ENCODE assay signal across 18 cellular contexts in the genomic region with DNA sequence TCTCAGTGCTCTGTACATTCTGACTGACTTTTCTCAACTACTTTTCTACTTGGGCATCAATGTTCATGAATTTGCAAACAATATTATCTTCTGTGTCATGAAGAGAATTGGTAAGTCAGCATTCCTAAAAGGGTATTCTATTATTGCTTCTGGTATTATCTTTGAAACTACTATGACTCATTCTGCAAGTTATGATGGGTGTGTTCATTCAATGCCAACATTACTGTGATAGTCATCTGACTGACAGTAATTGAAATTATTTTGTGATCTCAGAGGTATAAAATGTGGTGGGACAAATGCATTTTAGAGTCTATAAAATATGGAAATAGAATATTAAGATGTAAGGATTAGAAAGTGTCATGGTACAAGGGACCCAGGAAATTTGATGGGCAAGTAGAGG.
DNase-seq lines count a peak whose midpoint lies in the region; ATAC-seq, FAIRE-seq and TF ChIP-seq lines count a peak whose summit lies in the region.
"Had no signal": no experiment of that assay in that cellular context is flagged by ENCODE, and none has a peak within 500 bp of the region (broad histone marks: within the 10 kb centered on the region; RNA-seq: fewer than 3 reads in every experiment).

No MANE protein-coding gene starts in this region.

- H3K4me2 ChIP-seq in MM.1S (ENCODE audit: low read depth, low read length), result no peak overlapping the region

- TF ChIP-seq CTCF in MM.1S (IDR thresholded peaks at IDR 0.05; ENCODE audit: low read length) (no peak), RWPE2 (IDR thresholded peaks at IDR 0.05; ENCODE audit: poor library complexity, severe bottlenecking) (no peak), endodermal cell (conservative IDR thresholded peaks at IDR 0.05) (no peak)

- no peaks in the 10 kb centered on the region for H3K4me1 ChIP-seq in MM.1S (ENCODE audit: low read length)
- H3K4me1 ChIP-seq in RWPE2 (ENCODE audit: insufficient read depth, poor library complexity, severe bottlenecking), result no peaks in the 10 kb centered on the region
- H3K4me1 ChIP-seq in endodermal cell (ENCODE audit: control insufficient read depth, insufficient read depth, low read length), result no peaks in the 10 kb centered on the region
- H3K4me1 ChIP-seq: Caco-2 had no signal

- H3K9ac ChIP-seq in MM.1S (ENCODE audit: low read length) (no peak overlapping the region), endodermal cell (ENCODE audit: extremely low read depth, low read length, poor library complexity, severe bottlenecking) (no peak overlapping the region)

- H3K9me3 ChIP-seq in MM.1S (replicated peaks; ENCODE audit: insufficient read depth, low read length) (no peaks in the 10 kb centered on the region), RWPE2 (ENCODE audit: severe bottlenecking) (no peaks in the 10 kb centered on the region), endodermal cell (ENCODE audit: control insufficient read depth, low read length) (no peaks in the 10 kb centered on the region)
- H3K9me3 ChIP-seq: Caco-2 had no signal

- H3K9me3 Mint-ChIP-seq in endodermal cell, result no peaks in the 10 kb centered on the region

- H2AFZ ChIP-seq in MM.1S (ENCODE audit: low read length), result no peak overlapping the region

- H3K79me2 ChIP-seq in MM.1S (ENCODE audit: low read length), result no peaks in the 10 kb centered on the region

- peaks cover 2% of the 10 kb centered on the region for H3K4me1 Mint-ChIP-seq in endodermal cell
- H3K4me1 Mint-ChIP-seq: B cell; CD4-positive, CD25-positive, alpha-beta regulatory T cell had no signal

- no peaks in the 10 kb centered on the region for H3F3A ChIP-seq in MM.1S (ENCODE audit: insufficient read depth, low read length)

- ATAC-seq in RWPE2 (ENCODE audit: low read depth), result peak; percentile 70
- no peak for ATAC-seq in GM19467 (IDR thresholded peaks at IDR 0.05; ENCODE audit: unreplicated experiment)

- no peak overlapping the region for H3K4me3 Mint-ChIP-seq in endodermal cell
- H3K4me3 Mint-ChIP-seq: B cell; CD4-positive, CD25-positive, alpha-beta regulatory T cell had no signal

- H3K9me2 ChIP-seq in MM.1S (replicated peaks; ENCODE audit: insufficient read depth, low read length), result no peaks in the 10 kb centered on the region

- H3K4me3 ChIP-seq in MM.1S (ENCODE audit: low read length), result no peak overlapping the region
- H3K4me3 ChIP-seq in RWPE2 (ENCODE audit: severe bottlenecking), result no peak overlapping the region
- no peak overlapping the region for H3K4me3 ChIP-seq in endodermal cell (ENCODE audit: low read length)
- H3K4me3 ChIP-seq: SK-N-MC had no signal

- DNase-seq in MM.1S, result peak; percentile 8
- DNase-seq in RWPE2 (ENCODE audit: low spot score), result no peak
- DNase-seq in glomerular visceral epithelial cell (ENCODE audit: extremely low spot score), result peak; percentile 27
- DNase-seq in urothelium cell line (ENCODE audit: low spot score), result peak; percentile 16
- DNase-seq in endodermal cell, result no peak
- DNase-seq in NCI-H187 (lab: John Stamatoyannopoulos, UW), result no peak
- DNase-seq: Caco-2; CD4-positive, CD25-positive, alpha-beta regulatory T cell; EL; H7; IMR-90; Kasumi-1; NCI-H187 treated with DMSO at 0.1 percent for 48 hours; NCI-H69; NK-92 treated with Interleukin-12 subunit alpha and Interleukin-12 subunit beta, amount 100 ng/mL, for 24 hours had no signal

- H3K27me3 Mint-ChIP-seq in endodermal cell (ENCODE audit: insufficient read depth), result no peaks in the 10 kb centered on the region
- H3K27me3 Mint-ChIP-seq: B cell; CD4-positive, CD25-positive, alpha-beta regulatory T cell had no signal

- H3K27ac ChIP-seq in MM.1S (ENCODE audit: low read length), result no peak overlapping the region
- no peak overlapping the region for H3K27ac ChIP-seq in RWPE2 (ENCODE audit: poor library complexity, severe bottlenecking)
- no peak overlapping the region for H3K27ac ChIP-seq in endodermal cell (ENCODE audit: low read depth, low read length)
- H3K27ac ChIP-seq: SK-N-MC had no signal

- no peak for FAIRE-seq in urothelium cell line (lab: Jason Lieb, UNC)

- H3K36me3 ChIP-seq in MM.1S (replicated peaks; ENCODE audit: insufficient read depth, low read length) (no peaks in the 10 kb centered on the region), RWPE2 (ENCODE audit: low read depth) (no peaks in the 10 kb centered on the region), endodermal cell (ENCODE audit: control insufficient read depth, insufficient read depth, low read length) (no peaks in the 10 kb centered on the region)

- no peaks in the 10 kb centered on the region for H4K20me1 ChIP-seq in MM.1S (ENCODE audit: insufficient read depth, low read length)

- no peaks in the 10 kb centered on the region for H3K27me3 ChIP-seq in MM.1S (replicated peaks; ENCODE audit: insufficient read depth, low read length)
- no peaks in the 10 kb centered on the region for H3K27me3 ChIP-seq in RWPE2 (ENCODE audit: insufficient read depth, poor library complexity, severe bottlenecking)
- H3K27me3 ChIP-seq in endodermal cell (ENCODE audit: control insufficient read depth, insufficient read depth, low read length, poor library complexity, severe bottlenecking), result no peaks in the 10 kb centered on the region

- H3K36me3 Mint-ChIP-seq in endodermal cell (ENCODE audit: low read depth), result no peaks in the 10 kb centered on the region
- H3K36me3 Mint-ChIP-seq: CD4-positive, CD25-positive, alpha-beta regulatory T cell had no signal

- no peak overlapping the region for H3K27ac Mint-ChIP-seq in endodermal cell
- H3K27ac Mint-ChIP-seq: B cell; CD4-positive, CD25-positive, alpha-beta regulatory T cell had no signal

Comparison
In these comparisons a context has a peak if more than half of its experiments do, and no peak if none do; other contexts are left out.
1. DNase-seq: peak in MM.1S (single experiment), glomerular visceral epithelial cell (single experiment) and urothelium cell line (single experiment); none in RWPE2 (single experiment), endodermal cell (single experiment) and NCI-H187 (0 of 2).